ENCODE assay signal across 37 cellular contexts in genomic region chr14:93337884-93338283, GRCh38. TPM values are rescaled to one million over a fixed set of nuclear protein-coding genes. Genes with fewer than 3 reads are reported as not detected.
"Had no signal": no experiment of that assay in that cellular context is flagged by ENCODE, and none has a peak within 500 bp of the region (broad histone marks: within the 10 kb centered on the region; RNA-seq: fewer than 3 reads in every experiment).

No MANE protein-coding gene starts in this region.

- ATAC-seq: activated CD4-positive, alpha-beta T cell treated with anti-CD3 and anti-CD28 coated beads for 36 hours; activated CD4-positive, CD25-positive, alpha-beta regulatory T cell treated with anti-CD3 and anti-CD28 coated beads, Interleukin-2, amount 50 U/mL, for 24 hours; activated CD8-positive, alpha-beta memory T cell treated with anti-CD3 and anti-CD28 coated beads, Interleukin-2, amount 10 ng/mL, durations not matched to agents 7 days and 5 days; activated CD8-positive, alpha-beta T cell treated with anti-CD3 and anti-CD28 coated beads, Interleukin-2, amount 10 ng/mL, durations not matched to agents 7 days and 5 days had no signal

- H3K4me3 Mint-ChIP-seq: activated CD4-positive, alpha-beta memory T cell treated with anti-CD3 and anti-CD28 coated beads, Interleukin-2, amount 10 ng/mL, durations not matched to agents 7 days and 5 days; activated CD4-positive, alpha-beta T cell treated with anti-CD3 and anti-CD28 coated beads for 36 hours; activated CD4-positive, alpha-beta T cell treated with anti-CD3 and anti-CD28 coated beads, Interleukin-2, amount 10 ng/mL, durations not matched to agents 7 days and 5 days; activated CD8-positive, alpha-beta memory T cell treated with anti-CD3 and anti-CD28 coated beads, Interleukin-2, amount 10 ng/mL, durations not matched to agents 7 days and 5 days; activated CD8-positive, alpha-beta T cell treated with anti-CD3 and anti-CD28 coated beads, Interleukin-2, amount 10 ng/mL, durations not matched to agents 7 days and 5 days; activated naive CD4-positive, alpha-beta T cell treated with anti-CD3 and anti-CD28 coated beads, Interleukin-2, amount 10 ng/mL, durations not matched to agents 7 days and 5 days; activated naive CD4-positive, alpha-beta T cell treated with anti-CD3 and anti-CD28 coated beads, Interleukin-2, amount 50 U/mL, for 24 hours; activated naive CD8-positive, alpha-beta T cell; activated naive CD8-positive, alpha-beta T cell treated with anti-CD3 and anti-CD28 coated beads, Interleukin-2, amount 10 ng/mL, durations not matched to agents 7 days and 5 days; activated naive CD8-positive, alpha-beta T cell treated with anti-CD3 and anti-CD28 coated beads, Interleukin-2, amount 50 U/mL, for 24 hours; activated T-cell treated with anti-CD3 and anti-CD28 coated beads, Interleukin-2, amount 50 U/mL, for 24 hours; brain; central memory CD8-positive, alpha-beta T cell; T-helper 1 cell treated with Interleukin-12 subunit alpha and Interleukin-12 subunit beta and Interleukin-4 antibody, amounts not matched to agents 30 μg/mL and 1 μg/mL, for 36 hours; T-helper 2 cell treated with Interferon-gamma antibody and Interleukin-4, amounts not matched to agents 5 μg/mL and 100 μg/mL, for 36 hours had no signal

- H3K36me3 ChIP-seq: ascending aorta, cardiac muscle cell had no signal

- H3K4me3 ChIP-seq: ascending aorta, cardiac muscle cell had no signal

- H3K27me3 ChIP-seq: ascending aorta, cardiac muscle cell had no signal

- H3K27ac Mint-ChIP-seq: activated CD4-positive, alpha-beta memory T cell treated with anti-CD3 and anti-CD28 coated beads, Interleukin-2, amount 10 ng/mL, durations not matched to agents 7 days and 5 days; activated CD4-positive, alpha-beta T cell treated with anti-CD3 and anti-CD28 coated beads for 36 hours; activated CD4-positive, alpha-beta T cell treated with anti-CD3 and anti-CD28 coated beads, Interleukin-2, amount 10 ng/mL, durations not matched to agents 7 days and 5 days; activated CD8-positive, alpha-beta memory T cell treated with anti-CD3 and anti-CD28 coated beads, Interleukin-2, amount 10 ng/mL, durations not matched to agents 7 days and 5 days; activated CD8-positive, alpha-beta T cell treated with anti-CD3 and anti-CD28 coated beads, Interleukin-2, amount 10 ng/mL, durations not matched to agents 7 days and 5 days; activated naive CD4-positive, alpha-beta T cell treated with anti-CD3 and anti-CD28 coated beads, Interleukin-2, amount 10 ng/mL, durations not matched to agents 7 days and 5 days; activated naive CD4-positive, alpha-beta T cell treated with anti-CD3 and anti-CD28 coated beads, Interleukin-2, amount 50 U/mL, for 24 hours; activated naive CD8-positive, alpha-beta T cell; activated naive CD8-positive, alpha-beta T cell treated with anti-CD3 and anti-CD28 coated beads, Interleukin-2, amount 10 ng/mL, durations not matched to agents 7 days and 5 days; activated naive CD8-positive, alpha-beta T cell treated with anti-CD3 and anti-CD28 coated beads, Interleukin-2, amount 50 U/mL, for 24 hours; activated T-cell treated with anti-CD3 and anti-CD28 coated beads, Interleukin-2, amount 50 U/mL, for 24 hours; activated T-helper 2 cell treated with anti-CD3 and anti-CD28 coated beads, Interferon-gamma antibody, Interleukin-2, Interleukin-4, amounts not matched to agents 10 μg/mL and 5 μg/mL and 100 μg/mL, durations not matched to agents 14 hours and 24 hours and 36 hours; brain; T-helper 1 cell treated with Interleukin-12 subunit alpha and Interleukin-12 subunit beta and Interleukin-4 antibody, amounts not matched to agents 30 μg/mL and 1 μg/mL, for 36 hours; T-helper 2 cell treated with Interferon-gamma antibody and Interleukin-4, amounts not matched to agents 5 μg/mL and 100 μg/mL, for 36 hours had no signal

- DNase-seq: activated CD4-positive, alpha-beta memory T cell treated with anti-CD3 and anti-CD28 coated beads, Interleukin-2, amount 10 ng/mL, durations not matched to agents 7 days and 5 days; activated CD4-positive, alpha-beta T cell treated with anti-CD3 and anti-CD28 coated beads for 1 hour; activated CD4-positive, alpha-beta T cell treated with anti-CD3 and anti-CD28 coated beads, Interleukin-2, amount 10 ng/mL, durations not matched to agents 7 days and 5 days; activated CD4-positive, alpha-beta T cell treated with anti-CD3 and anti-CD28 coated beads, Interleukin-2, amount 50 U/mL, for 48 hours; activated CD4-positive, CD25-positive, alpha-beta regulatory T cell; activated CD8-positive, alpha-beta memory T cell treated with anti-CD3 and anti-CD28 coated beads for 24 hours; activated CD8-positive, alpha-beta memory T cell treated with anti-CD3 and anti-CD28 coated beads, Interleukin-2, amount 10 ng/mL, durations not matched to agents 7 days and 5 days; activated CD8-positive, alpha-beta memory T cell treated with anti-CD3 and anti-CD28 coated beads, Interleukin-2, amount 50 U/mL, for 48 hours; activated CD8-positive, alpha-beta T cell treated with anti-CD3 and anti-CD28 coated beads, Interleukin-2, amount 10 ng/mL, durations not matched to agents 7 days and 5 days; activated effector memory CD4-positive, alpha-beta T cell treated with Interleukin-2 at 50 U/mL for 16 hours; activated gamma-delta T cell; activated naive CD4-positive, alpha-beta T cell treated with anti-CD3 and anti-CD28 coated beads, Interleukin-2, amount 10 ng/mL, durations not matched to agents 7 days and 5 days; activated naive CD8-positive, alpha-beta T cell treated with anti-CD3 and anti-CD28 coated beads, Interleukin-2, amount 10 ng/mL, durations not matched to agents 7 days and 5 days; activated T-cell treated with anti-CD3 and anti-CD28 coated beads, Interleukin-2, amount 50 U/mL, for 24 hours; amygdala; anterior cingulate cortex; caudate nucleus; cerebellar nuclear complex; T-helper 1 cell; T-helper 2 cell; T-helper 9 cell had no signal

- H3K9me3 ChIP-seq: ascending aorta had no signal

- H3K27me3 Mint-ChIP-seq: activated CD4-positive, alpha-beta memory T cell treated with anti-CD3 and anti-CD28 coated beads, Interleukin-2, amount 10 ng/mL, durations not matched to agents 7 days and 5 days; activated CD4-positive, alpha-beta T cell treated with anti-CD3 and anti-CD28 coated beads, Interleukin-2, amount 10 ng/mL, durations not matched to agents 7 days and 5 days; activated CD8-positive, alpha-beta memory T cell treated with anti-CD3 and anti-CD28 coated beads, Interleukin-2, amount 10 ng/mL, durations not matched to agents 7 days and 5 days; activated naive CD8-positive, alpha-beta T cell treated with anti-CD3 and anti-CD28 coated beads, Interleukin-2, amount 10 ng/mL, durations not matched to agents 7 days and 5 days; central memory CD8-positive, alpha-beta T cell had no signal

- H3K36me3 Mint-ChIP-seq: activated naive CD4-positive, alpha-beta T cell treated with anti-CD3 and anti-CD28 coated beads, Interleukin-2, amount 10 ng/mL, durations not matched to agents 7 days and 5 days had no signal

- H3K9me3 Mint-ChIP-seq: activated naive CD4-positive, alpha-beta T cell treated with anti-CD3 and anti-CD28 coated beads, Interleukin-2, amount 50 U/mL, for 24 hours had no signal

- H3K27ac ChIP-seq: ascending aorta, cardiac muscle cell, VCaP had no signal

RNA-seq across cellular contexts. Expression of gene COX8C, which starts 9.1 kb away (rescaled TPM):
- total RNA-seq: activated CD4-positive, alpha-beta memory T cell treated with anti-CD3 and anti-CD28 coated beads, Interleukin-2, amount 10 ng/mL, durations not matched to agents 7 days and 5 days; activated CD4-positive, alpha-beta T cell treated with anti-CD3 and anti-CD28 coated beads for 36 hours; activated CD4-positive, alpha-beta T cell treated with anti-CD3 and anti-CD28 coated beads, Interleukin-2, amount 10 ng/mL, durations not matched to agents 7 days and 5 days; activated CD8-positive, alpha-beta memory T cell treated with anti-CD3 and anti-CD28 coated beads, Interleukin-2, amount 10 ng/mL, durations not matched to agents 7 days and 5 days; activated CD8-positive, alpha-beta T cell treated with anti-CD3 and anti-CD28 coated beads, Interleukin-2, amount 10 ng/mL, durations not matched to agents 7 days and 5 days; activated naive CD8-positive, alpha-beta T cell treated with anti-CD3 and anti-CD28 coated beads, Interleukin-2, amount 10 ng/mL, durations not matched to agents 7 days and 5 days; activated T-helper 2 cell treated with anti-CD3 and anti-CD28 coated beads, Interferon-gamma antibody, Interleukin-2, Interleukin-4, amounts not matched to agents 10 μg/mL and 5 μg/mL and 100 μg/mL, durations not matched to agents 14 hours and 24 hours and 36 hours; ascending aorta; bronchial epithelial cell; cardiac muscle cell; chondrocyte had no signal
- polyA plus RNA-seq: adipose tissue had no signal
